In the genomic region with DNA sequence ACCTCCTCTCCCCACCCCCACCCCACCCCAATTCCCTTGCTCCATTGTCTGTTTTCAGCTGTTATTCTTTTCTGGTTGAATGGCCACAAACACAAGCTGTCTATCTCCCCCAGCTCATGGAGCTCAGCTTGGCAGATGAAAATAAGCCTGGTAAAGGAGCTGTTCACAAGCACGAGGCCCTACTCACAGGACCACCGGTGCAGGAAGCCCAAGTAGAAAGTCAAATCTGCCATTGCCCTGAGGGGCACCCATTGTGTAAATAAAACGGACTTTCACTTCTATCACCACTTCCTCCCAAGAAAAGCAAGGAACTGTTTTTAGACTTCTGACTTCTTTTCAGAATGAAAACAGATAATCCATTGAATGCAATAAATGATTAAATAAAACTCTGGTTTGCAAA, we compare ENCODE assay signal across 9 cellular contexts. TPM values are rescaled to one million over a fixed set of nuclear protein-coding genes. Genes with fewer than 3 reads are reported as not detected.
DNase-seq lines count a peak whose midpoint lies in the region; ATAC-seq and TF ChIP-seq lines count a peak whose summit lies in the region.
"Had no signal": no experiment of that assay in that cellular context is flagged by ENCODE, and none has a peak within 500 bp of the region (broad histone marks: within the 10 kb centered on the region; RNA-seq: fewer than 3 reads in every experiment).

No MANE protein-coding gene starts in this region.

- no TSS peak for BruUV-seq in PC-3 (replicated peaks; lab: Mats Ljungman, UMichigan)

- H3K4me2 ChIP-seq in PC-3 (ENCODE audit: low read length): peak overlapping the region; percentile 97; the same call in 1 of the 2 replicates

- peak overlapping the region; percentile 92 for H3K4me3 Mint-ChIP-seq in activated naive CD4-positive, alpha-beta T cell treated with anti-CD3 and anti-CD28 coated beads, Interleukin-2, amount 10 ng/mL, durations not matched to agents 7 days and 5 days
- peak overlapping the region; percentile 37 for H3K4me3 Mint-ChIP-seq in type B pancreatic cell

- H3F3A ChIP-seq in PC-3 (ENCODE audit: low read length, unreplicated experiment): no peaks in the 10 kb centered on the region

- no peaks in the 10 kb centered on the region for H4K20me1 ChIP-seq in PC-3 (ENCODE audit: low read length)

- TF ChIP-seq CTCF in PC-3 (conservative IDR thresholded peaks at IDR 0.05; ENCODE audit: low read depth, low read length) (no peak), type B pancreatic cell (conservative IDR thresholded peaks at IDR 0.05) (no peak)

- H3K27me3 Mint-ChIP-seq in activated naive CD4-positive, alpha-beta T cell treated with anti-CD3 and anti-CD28 coated beads, Interleukin-2, amount 10 ng/mL, durations not matched to agents 7 days and 5 days: no peaks in the 10 kb centered on the region
- peaks cover 46% of the 10 kb centered on the region for H3K27me3 Mint-ChIP-seq in type B pancreatic cell

- POLR2A ChIA-PET in PC-3 (lab: Charles Lee; ENCODE audit: unreplicated experiment): no interaction called here

- no peak overlapping the region for H3K4me3 ChIP-seq in PC-3 (ENCODE audit: low read length)

- H3K27ac ChIP-seq in PC-3 (ENCODE audit: low read length): no peak overlapping the region

- H3K4me1 Mint-ChIP-seq in activated naive CD4-positive, alpha-beta T cell treated with anti-CD3 and anti-CD28 coated beads, Interleukin-2, amount 10 ng/mL, durations not matched to agents 7 days and 5 days: peaks cover 93% of the 10 kb centered on the region
- H3K4me1 Mint-ChIP-seq in type B pancreatic cell (ENCODE audit: unreplicated experiment): peaks cover 37% of the 10 kb centered on the region

- intact Hi-C loops in PC-3 (cut with micrococcal nuclease): no loop called here

- peak overlapping the region; percentile 90 for H3K27ac Mint-ChIP-seq in activated naive CD4-positive, alpha-beta T cell treated with anti-CD3 and anti-CD28 coated beads, Interleukin-2, amount 10 ng/mL, durations not matched to agents 7 days and 5 days
- H3K27ac Mint-ChIP-seq in type B pancreatic cell: no peak overlapping the region

- no peak for DNase-seq in activated naive CD4-positive, alpha-beta T cell treated with anti-CD3 and anti-CD28 coated beads, Interleukin-2, amount 10 ng/mL, durations not matched to agents 7 days and 5 days
- no peak for DNase-seq in activated naive CD4-positive, alpha-beta T cell treated with anti-CD3 and anti-CD28 coated beads, Interleukin-2, amount 50 U/mL, for 16 hours
- no peak for DNase-seq in PC-3
- peak; percentile 95 for DNase-seq in foreskin melanocyte
- DNase-seq in type B pancreatic cell (ENCODE audit: extremely low spot score, unreplicated experiment): no peak
- DNase-seq in DMS153 (lab: John Stamatoyannopoulos, UW): no peak
- no peak for DNase-seq in NCI-H2196 (lab: John Stamatoyannopoulos, UW; ENCODE audit: unreplicated experiment)
- no peak for DNase-seq in cerebellum (ENCODE audit: low spot score)
- DNase-seq: AML-193 had no signal

- CTCF ChIA-PET in activated naive CD4-positive, alpha-beta T cell treated with anti-CD3 and anti-CD28 coated beads, Interleukin-2, amount 10 ng/mL, durations not matched to agents 7 days and 5 days (lab: Charles Lee): interaction anchor here (1.4 to 7.1 kb wide), 5 partner anchors 9 to 83 kb away, joined by 7 to 75 read pairs (median 27); partner anchors contain the start of gene RIPOR2
- CTCF ChIA-PET in PC-3 (lab: Charles Lee): no interaction called here

- peaks cover 36% of the 10 kb centered on the region for H3K4me1 ChIP-seq in PC-3 (ENCODE audit: insufficient read depth, low read length)

- no peaks in the 10 kb centered on the region for H3K79me2 ChIP-seq in PC-3 (ENCODE audit: low read length)

- H3K9me3 Mint-ChIP-seq in activated naive CD4-positive, alpha-beta T cell treated with anti-CD3 and anti-CD28 coated beads, Interleukin-2, amount 10 ng/mL, durations not matched to agents 7 days and 5 days: peaks cover 3% of the 10 kb centered on the region
- peaks cover 3% of the 10 kb centered on the region for H3K9me3 Mint-ChIP-seq in type B pancreatic cell

- no peaks in the 10 kb centered on the region for H3K36me3 ChIP-seq in PC-3 (ENCODE audit: low read depth, low read length)

- peaks cover 12% of the 10 kb centered on the region; the same call in 1 of the 2 replicates for H3K27me3 ChIP-seq in PC-3 (ENCODE audit: low read length)

- no peaks in the 10 kb centered on the region for H3K9me3 ChIP-seq in PC-3 (ENCODE audit: low read length)

- no peak for ATAC-seq in PC-3

- peaks cover 90% of the 10 kb centered on the region for H3K36me3 Mint-ChIP-seq in activated naive CD4-positive, alpha-beta T cell treated with anti-CD3 and anti-CD28 coated beads, Interleukin-2, amount 10 ng/mL, durations not matched to agents 7 days and 5 days
- peaks cover under 1% of the 10 kb centered on the region for H3K36me3 Mint-ChIP-seq in type B pancreatic cell

- no peaks in the 10 kb centered on the region for H3K9me2 ChIP-seq in PC-3 (replicated peaks; ENCODE audit: low read length)

- H2AFZ ChIP-seq in PC-3 (ENCODE audit: low read length): no peak overlapping the region

- H3K9ac ChIP-seq in PC-3 (ENCODE audit: low read length): no peak overlapping the region

RNA-seq across cellular contexts. Expression of gene RIPOR2, which starts 27.8 kb away (rescaled TPM):
- 0.44 and 0.52 TPM in 2 replicates for total RNA-seq in PC-3 (2014; rRNA removed)
- 2.1 and 4.2 TPM in 2 replicates for total RNA-seq in type B pancreatic cell (ENCODE audit: low replicate concordance)
- 34.9 TPM for total RNA-seq in cerebellum
